Comparison of ENCODE assay signal across 23 cellular contexts in genomic region chr10:20058135-20058534, GRCh38.
"Had no signal": no experiment of that assay in that cellular context is flagged by ENCODE, and none has a peak within 500 bp of the region (broad histone marks: within the 10 kb centered on the region; RNA-seq: fewer than 3 reads in every experiment).

No MANE protein-coding gene starts in this region.

- H3K36me3 ChIP-seq: cardiac muscle cell had no signal

- H3K27ac ChIP-seq: cardiac muscle cell, VCaP had no signal

- DNase-seq: activated CD4-positive, alpha-beta memory T cell treated with anti-CD3 and anti-CD28 coated beads for 36 hours; activated CD4-positive, alpha-beta T cell treated with anti-CD3 and anti-CD28 coated beads, Interleukin-2, amount 10 ng/mL, durations not matched to agents 7 days and 5 days; activated CD4-positive, CD25-positive, alpha-beta regulatory T cell; activated CD8-positive, alpha-beta memory T cell treated with anti-CD3 and anti-CD28 coated beads for 24 hours; activated gamma-delta T cell; activated naive CD4-positive, alpha-beta T cell treated with anti-CD3 and anti-CD28 coated beads for 36 hours; activated T-cell treated with anti-CD3 and anti-CD28 coated beads, Interleukin-2, amount 50 U/mL, for 48 hours; amygdala; cerebellar nuclear complex; Karpas-422; NCI-H1105 treated with DMSO at 0.1 percent for 48 hours; NCI-H1694 treated with DMSO at 0.1 percent for 48 hours; NCI-H2029 treated with DMSO at 0.1 percent for 48 hours; NCI-H510A treated with DMSO at 0.1 percent for 48 hours; NCI-H82; PC-3; SHP77 treated with DMSO at 0.1 percent for 48 hours; T-cell; T-helper 2 cell; T1000 had no signal

- H3K4me3 ChIP-seq: cardiac muscle cell, K562 had no signal

- H3K27me3 ChIP-seq: cardiac muscle cell had no signal
